In genomic region chr12:6215932-6216494, GRCh38 we compare ENCODE assay signal across 9 cellular contexts. TPM values are rescaled to one million over a fixed set of nuclear protein-coding genes. Genes with fewer than 3 reads are reported as not detected.
DNase-seq lines count a peak whose midpoint lies in the region; ATAC-seq and TF ChIP-seq lines count a peak whose summit lies in the region.
"Had no signal": no experiment of that assay in that cellular context is flagged by ENCODE, and none has a peak within 500 bp of the region (broad histone marks: within the 10 kb centered on the region; RNA-seq: fewer than 3 reads in every experiment).

No MANE protein-coding gene starts in this region.

- intact Hi-C loops in ascending aorta (cut with DNase I): loop anchor here (1.0 to 5.0 kb wide), 3 partner anchors 10 to 336 kb away; partner anchors contain the start of gene CD9

- H3K27me3 ChIP-seq in ascending aorta: no peaks in the 10 kb centered on the region

- no peaks in the 10 kb centered on the region for H3K36me3 Mint-ChIP-seq in activated CD8-positive, alpha-beta T cell treated with anti-CD3 and anti-CD28 coated beads, Interleukin-2, amount 10 ng/mL, durations not matched to agents 7 days and 5 days (ENCODE audit: low read depth)
- H3K36me3 Mint-ChIP-seq in immature natural killer cell: no peaks in the 10 kb centered on the region

- peak; percentile 39 for ATAC-seq in stimulated activated naive CD8-positive, alpha-beta T cell treated with anti-CD3 and anti-CD28 coated beads, Interleukin-15, amount 100 ng/mL, for 72 hours
- no peak for ATAC-seq in activated CD8-positive, alpha-beta T cell treated with anti-CD3 and anti-CD28 coated beads, Interleukin-2, amount 10 ng/mL, durations not matched to agents 7 days and 5 days

- peak overlapping the region; percentile 93 to 94 for H3K27ac ChIP-seq in ascending aorta

- H3K27me3 Mint-ChIP-seq in stimulated activated naive CD8-positive, alpha-beta T cell treated with anti-CD3 and anti-CD28 coated beads, Interleukin-15, amount 100 ng/mL, for 72 hours: no peaks in the 10 kb centered on the region
- peaks cover 2% of the 10 kb centered on the region for H3K27me3 Mint-ChIP-seq in activated CD8-positive, alpha-beta T cell treated with anti-CD3 and anti-CD28 coated beads, Interleukin-2, amount 10 ng/mL, durations not matched to agents 7 days and 5 days (ENCODE audit: low read depth)
- peaks cover 2 to 14% (median 4%) of the 10 kb centered on the region in 3 donors for H3K27me3 Mint-ChIP-seq in immature natural killer cell (ENCODE audit: low read depth in 3 of 3)

- no peak overlapping the region for H3K4me3 Mint-ChIP-seq in stimulated activated naive CD8-positive, alpha-beta T cell treated with anti-CD3 and anti-CD28 coated beads, Interleukin-15, amount 100 ng/mL, for 72 hours
- H3K4me3 Mint-ChIP-seq in activated CD8-positive, alpha-beta T cell treated with anti-CD3 and anti-CD28 coated beads, Interleukin-2, amount 10 ng/mL, durations not matched to agents 7 days and 5 days: no peak overlapping the region
- no peak overlapping the region for H3K4me3 Mint-ChIP-seq in immature natural killer cell
- H3K4me3 Mint-ChIP-seq: B cell had no signal

- POLR2A ChIA-PET in activated CD8-positive, alpha-beta T cell treated with anti-CD3 and anti-CD28 coated beads, Interleukin-2, amount 10 ng/mL, durations not matched to agents 7 days and 5 days (lab: Charles Lee): no interaction called here

- TF ChIP-seq CTCF in ascending aorta (IDR thresholded peaks at IDR 0.05): no peak

- CTCF ChIA-PET in activated CD8-positive, alpha-beta T cell treated with anti-CD3 and anti-CD28 coated beads, Interleukin-2, amount 10 ng/mL, durations not matched to agents 7 days and 5 days (lab: Charles Lee): no interaction called here

- peaks cover 9 to 20% of the 10 kb centered on the region in 2 donors for H3K36me3 ChIP-seq in ascending aorta

- peak overlapping the region in 1 of 2 donors; percentile 53 for H3K27ac Mint-ChIP-seq in stimulated activated naive CD8-positive, alpha-beta T cell treated with anti-CD3 and anti-CD28 coated beads, Interleukin-15, amount 100 ng/mL, for 72 hours
- no peak overlapping the region for H3K27ac Mint-ChIP-seq in activated CD8-positive, alpha-beta T cell treated with anti-CD3 and anti-CD28 coated beads, Interleukin-2, amount 10 ng/mL, durations not matched to agents 7 days and 5 days
- no peak overlapping the region for H3K27ac Mint-ChIP-seq in immature natural killer cell
- H3K27ac Mint-ChIP-seq: B cell had no signal

- H3K4me3 ChIP-seq in ascending aorta: peak overlapping the region; percentile 25 to 32

- no peaks in the 10 kb centered on the region for H3K9me3 ChIP-seq in ascending aorta

- H3K9me3 Mint-ChIP-seq in stimulated activated naive CD8-positive, alpha-beta T cell treated with anti-CD3 and anti-CD28 coated beads, Interleukin-15, amount 100 ng/mL, for 72 hours: no peaks in the 10 kb centered on the region
- H3K9me3 Mint-ChIP-seq in activated CD8-positive, alpha-beta T cell treated with anti-CD3 and anti-CD28 coated beads, Interleukin-2, amount 10 ng/mL, durations not matched to agents 7 days and 5 days (ENCODE audit: insufficient read depth): no peaks in the 10 kb centered on the region
- H3K9me3 Mint-ChIP-seq in immature natural killer cell: no peaks in the 10 kb centered on the region

- H3K4me1 ChIP-seq in ascending aorta: peaks cover 30 to 89% of the 10 kb centered on the region in 2 donors

- DNase-seq in NCI-H2107 treated with DMSO at 0.1 percent for 48 hours (lab: John Stamatoyannopoulos, UW; ENCODE audit: unreplicated experiment): peak; percentile 48
- no peak for DNase-seq in NCI-H2107 (lab: John Stamatoyannopoulos, UW)
- DNase-seq in ascending aorta (ENCODE audit: low spot score in 2 of 2): peak; percentile 84 to 97
- DNase-seq in iPS-NIHi11 (ENCODE audit: low spot score): peak; percentile 81
- no peak for DNase-seq in stimulated activated naive CD8-positive, alpha-beta T cell treated with anti-CD3 and anti-CD28 coated beads, Interleukin-15, amount 100 ng/mL, for 72 hours
- DNase-seq in activated CD8-positive, alpha-beta T cell treated with anti-CD3 and anti-CD28 coated beads, Interleukin-2, amount 10 ng/mL, durations not matched to agents 7 days and 5 days: no peak
- no peak for DNase-seq in inferior parietal cortex (ENCODE audit: extremely low spot score)
- no peak for DNase-seq in immature natural killer cell

- H3K4me1 Mint-ChIP-seq in stimulated activated naive CD8-positive, alpha-beta T cell treated with anti-CD3 and anti-CD28 coated beads, Interleukin-15, amount 100 ng/mL, for 72 hours: peaks cover 49% of the 10 kb centered on the region
- peaks cover 21% of the 10 kb centered on the region for H3K4me1 Mint-ChIP-seq in activated CD8-positive, alpha-beta T cell treated with anti-CD3 and anti-CD28 coated beads, Interleukin-2, amount 10 ng/mL, durations not matched to agents 7 days and 5 days (ENCODE audit: low read depth)
- H3K4me1 Mint-ChIP-seq in immature natural killer cell: no peaks in the 10 kb centered on the region

RNA-seq across cellular contexts. Expression of gene CD9, which starts 15.8 kb away (rescaled TPM):
- 181 TPM for total RNA-seq in ascending aorta
- 10 to 100 TPM; 11.6 to 11.9 TPM for total RNA-seq in activated CD8-positive, alpha-beta T cell treated with anti-CD3 and anti-CD28 coated beads, Interleukin-2, amount 10 ng/mL, durations not matched to agents 7 days and 5 days
- polyA plus RNA-seq in immature natural killer cell: 1 to 10 TPM; 2.1 to 9.8 (median 5.1) TPM

Comparison
In these comparisons a context has a peak if more than half of its experiments do, and no peak if none do; other contexts are left out.
1. DNase-seq: peak in NCI-H2107 treated with DMSO at 0.1 percent for 48 hours (single experiment), ascending aorta (2 of 2) and iPS-NIHi11 (single experiment); none in NCI-H2107 (single experiment), stimulated activated naive CD8-positive, alpha-beta T cell treated with anti-CD3 and anti-CD28 coated beads, Interleukin-15, amount 100 ng/mL, for 72 hours (0 of 2), activated CD8-positive, alpha-beta T cell treated with anti-CD3 and anti-CD28 coated beads, Interleukin-2, amount 10 ng/mL, durations not matched to agents 7 days and 5 days (single experiment), inferior parietal cortex (single experiment) and immature natural killer cell (0 of 3).
2. RNA of gene CD9, which starts 15.8 kb away (total RNA-seq): 181 TPM in ascending aorta (single experiment); 11.6 to 11.9 TPM in activated CD8-positive, alpha-beta T cell treated with anti-CD3 and anti-CD28 coated beads, Interleukin-2, amount 10 ng/mL, durations not matched to agents 7 days and 5 days; every median in the first group is over 10 times any median in the second.